15 cellular contexts compared by ENCODE assay signal in the genomic region with DNA sequence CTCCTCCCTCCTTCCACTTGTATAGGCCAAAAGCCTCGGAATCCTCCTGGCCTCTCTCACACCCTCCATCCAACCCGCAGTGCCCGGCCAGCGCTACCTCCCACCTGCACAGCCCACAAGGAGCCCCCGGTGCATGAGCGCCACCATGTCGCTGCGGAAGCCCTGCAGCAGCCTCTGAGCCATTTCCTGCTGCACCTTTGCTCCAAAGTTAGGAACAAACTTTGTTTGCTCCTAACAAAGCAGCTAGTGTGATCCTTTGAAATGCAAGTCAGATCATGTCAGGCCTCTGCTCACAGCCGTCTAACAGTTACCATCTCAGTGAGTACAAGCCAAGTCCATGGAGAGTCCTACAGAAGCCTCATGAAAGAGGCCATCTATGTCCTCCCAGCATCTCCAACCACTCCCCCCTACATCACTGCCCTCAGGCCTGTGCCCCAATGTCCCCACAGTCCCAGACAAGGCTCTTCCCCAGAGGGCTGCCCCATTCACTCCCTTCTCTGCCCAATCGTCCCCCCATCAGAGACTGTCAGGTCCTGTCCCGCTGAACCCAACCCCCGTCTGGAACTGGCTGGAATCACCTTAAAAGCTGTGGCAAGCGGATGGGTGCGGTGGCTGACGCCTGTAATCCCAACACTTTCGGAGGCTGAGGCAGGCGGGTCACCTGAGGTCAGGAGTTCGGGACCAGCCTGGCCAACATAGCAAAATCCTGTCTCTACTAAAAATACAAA. TPM values are rescaled to one million over a fixed set of nuclear protein-coding genes. Genes with fewer than 3 reads are reported as not detected.
A peak's percentile ranks its signal among the peaks of the same experiment; 100 is the strongest.
DNase-seq lines count a peak whose midpoint lies in the region; ATAC-seq and TF ChIP-seq lines count a peak whose summit lies in the region.
"Had no signal": no experiment of that assay in that cellular context is flagged by ENCODE, and none has a peak within 500 bp of the region (broad histone marks: within the 10 kb centered on the region; RNA-seq: fewer than 3 reads in every experiment).

No MANE protein-coding gene starts in this region.

- POLR2A ChIA-PET in naive thymus-derived CD4-positive, alpha-beta T cell (lab: Charles Lee): interaction anchor here (0.6 to 0.7 kb wide), 2 partner anchors 19 to 235 kb away, joined by 5 read pairs; no protein-coding TSS in a partner anchor

- H3K27me3 Mint-ChIP-seq in naive thymus-derived CD4-positive, alpha-beta T cell: no peaks in the 10 kb centered on the region
- H3K27me3 Mint-ChIP-seq in type B pancreatic cell: no peaks in the 10 kb centered on the region
- H3K27me3 Mint-ChIP-seq: activated CD4-positive, alpha-beta T cell treated with anti-CD3 and anti-CD28 coated beads for 36 hours; natural killer cell treated with Interleukin-12 subunit alpha and Interleukin-12 subunit beta and Interleukin-15 and Interleukin-18, amount 100 ng/mL, for 72 hours had no signal

- no peaks in the 10 kb centered on the region for H3K9me3 Mint-ChIP-seq in activated naive CD4-positive, alpha-beta T cell treated with anti-CD3 and anti-CD28 coated beads, Interleukin-2, amount 50 U/mL, for 72 hours
- no peaks in the 10 kb centered on the region for H3K9me3 Mint-ChIP-seq in naive thymus-derived CD4-positive, alpha-beta T cell
- no peaks in the 10 kb centered on the region for H3K9me3 Mint-ChIP-seq in type B pancreatic cell
- H3K9me3 Mint-ChIP-seq: HFFc6; natural killer cell treated with Interleukin-12 subunit alpha and Interleukin-12 subunit beta and Interleukin-15 and Interleukin-18, amount 100 ng/mL, for 72 hours had no signal

- peaks cover 27 to 51% (median 31%) of the 10 kb centered on the region in 7 donors for H3K4me1 Mint-ChIP-seq in naive thymus-derived CD4-positive, alpha-beta T cell
- peaks cover 34% of the 10 kb centered on the region for H3K4me1 Mint-ChIP-seq in type B pancreatic cell (ENCODE audit: unreplicated experiment)

- no peak overlapping the region for H3K4me3 ChIP-seq in naive thymus-derived CD4-positive, alpha-beta T cell (ENCODE audit: low read length)
- H3K4me3 ChIP-seq in left lung: no peak overlapping the region
- H3K4me3 ChIP-seq: body of pancreas, heart right ventricle had no signal

- peaks cover 0 to 5% of the 10 kb centered on the region in 2 donors for H3K36me3 Mint-ChIP-seq in activated naive CD4-positive, alpha-beta T cell treated with anti-CD3 and anti-CD28 coated beads, Interleukin-2, amount 50 U/mL, for 72 hours
- H3K36me3 Mint-ChIP-seq in naive thymus-derived CD4-positive, alpha-beta T cell: peaks cover 0 to 4% (median 0%) of the 10 kb centered on the region in 5 donors
- peaks cover 7% of the 10 kb centered on the region for H3K36me3 Mint-ChIP-seq in type B pancreatic cell
- H3K36me3 Mint-ChIP-seq: natural killer cell treated with Interleukin-12 subunit alpha and Interleukin-12 subunit beta and Interleukin-15 and Interleukin-18, amount 100 ng/mL, for 72 hours had no signal

- H3K9me3 ChIP-seq in naive thymus-derived CD4-positive, alpha-beta T cell (ENCODE audit: control insufficient read depth in 2 of 3, low read length in 3 of 3): no peaks in the 10 kb centered on the region
- no peaks in the 10 kb centered on the region for H3K9me3 ChIP-seq in left lung
- H3K9me3 ChIP-seq: body of pancreas, heart right ventricle had no signal

- intact Hi-C loops in naive thymus-derived CD4-positive, alpha-beta T cell (cut with micrococcal nuclease): no loop called here
- intact Hi-C loops in left lung (cut with DNase I): no loop called here

- H3K4me1 ChIP-seq in naive thymus-derived CD4-positive, alpha-beta T cell (ENCODE audit: control insufficient read depth in 2 of 2, insufficient read depth in 2 of 2, low read length in 2 of 2): peaks cover under 1 to 5% of the 10 kb centered on the region in 2 donors
- peaks cover 4 to 14% of the 10 kb centered on the region in 2 donors for H3K4me1 ChIP-seq in left lung

- no peak for ATAC-seq in activated naive CD4-positive, alpha-beta T cell treated with anti-CD3 and anti-CD28 coated beads, Interleukin-2, amount 50 U/mL, for 72 hours
- ATAC-seq in naive thymus-derived CD4-positive, alpha-beta T cell: no peak
- ATAC-seq in GM18867 (IDR thresholded peaks at IDR 0.05; ENCODE audit: unreplicated experiment): no peak
- no peak for ATAC-seq in left lung
- ATAC-seq in HG03565 (IDR thresholded peaks at IDR 0.05; ENCODE audit: unreplicated experiment): no peak
- ATAC-seq: body of pancreas, left colon had no signal

- H3K27ac ChIP-seq in caudate nucleus (ENCODE audit: low read depth, low read length): peak overlapping the region; percentile 4
- H3K27ac ChIP-seq in naive thymus-derived CD4-positive, alpha-beta T cell (ENCODE audit: low read depth, low read length): no peak overlapping the region
- no peak overlapping the region for H3K27ac ChIP-seq in left lung
- H3K27ac ChIP-seq: body of pancreas had no signal

- peak overlapping the region; percentile 37 to 45 for H3K27ac Mint-ChIP-seq in activated naive CD4-positive, alpha-beta T cell treated with anti-CD3 and anti-CD28 coated beads, Interleukin-2, amount 50 U/mL, for 72 hours
- H3K27ac Mint-ChIP-seq in naive thymus-derived CD4-positive, alpha-beta T cell: peak overlapping the region; percentile 22 to 76 (median 56)
- H3K27ac Mint-ChIP-seq in type B pancreatic cell: peak overlapping the region; percentile 52
- H3K27ac Mint-ChIP-seq: natural killer cell treated with Interleukin-12 subunit alpha and Interleukin-12 subunit beta and Interleukin-15 and Interleukin-18, amount 100 ng/mL, for 72 hours had no signal

- no peak for DNase-seq in activated naive CD4-positive, alpha-beta T cell treated with anti-CD3 and anti-CD28 coated beads, Interleukin-2, amount 50 U/mL, for 72 hours (ENCODE audit: low spot score in 2 of 2)
- no peak for DNase-seq in activated naive CD4-positive, alpha-beta T cell (lab: John Stamatoyannopoulos, UW)
- DNase-seq in caudate nucleus (lab: John Stamatoyannopoulos, UW): no peak
- no peak for DNase-seq in naive thymus-derived CD4-positive, alpha-beta T cell
- no peak for DNase-seq in type B pancreatic cell (ENCODE audit: extremely low spot score, unreplicated experiment)
- no peak for DNase-seq in left lung
- DNase-seq: activated CD4-positive, alpha-beta T cell treated with anti-CD3 and anti-CD28 coated beads for 36 hours; HFFc6; left colon; NCI-H2227 treated with DMSO at 0.1 percent for 48 hours had no signal

- H3K27me3 ChIP-seq in naive thymus-derived CD4-positive, alpha-beta T cell (ENCODE audit: control insufficient read depth in 2 of 2, insufficient read depth in 2 of 2, low read length in 2 of 2): no peaks in the 10 kb centered on the region
- H3K27me3 ChIP-seq in left lung: no peaks in the 10 kb centered on the region
- H3K27me3 ChIP-seq: body of pancreas, heart right ventricle had no signal

- no peaks in the 10 kb centered on the region for H3K36me3 ChIP-seq in naive thymus-derived CD4-positive, alpha-beta T cell (ENCODE audit: control insufficient read depth in 2 of 3, insufficient read depth in 3 of 3, low read length in 3 of 3)
- no peaks in the 10 kb centered on the region for H3K36me3 ChIP-seq in left lung

- H3K4me3 Mint-ChIP-seq in naive thymus-derived CD4-positive, alpha-beta T cell: peak overlapping the region in 8 of 10 donors; percentile 6 to 75 (median 50)
- no peak overlapping the region for H3K4me3 Mint-ChIP-seq in type B pancreatic cell
- H3K4me3 Mint-ChIP-seq: activated CD4-positive, alpha-beta T cell treated with anti-CD3 and anti-CD28 coated beads for 36 hours; HFFc6; natural killer cell treated with Interleukin-12 subunit alpha and Interleukin-12 subunit beta and Interleukin-15 and Interleukin-18, amount 100 ng/mL, for 72 hours had no signal

- TF ChIP-seq CTCF in type B pancreatic cell (conservative IDR thresholded peaks at IDR 0.05) (no peak), left lung (IDR thresholded peaks at IDR 0.05) (no peak)

- CTCF ChIA-PET in naive thymus-derived CD4-positive, alpha-beta T cell (lab: Charles Lee): no interaction called here

RNA-seq across cellular contexts. Expression of gene DCAKD, which starts 7.5 kb away (rescaled TPM):
- 10 to 100 TPM; 38.9 to 93.4 TPM for total RNA-seq in activated naive CD4-positive, alpha-beta T cell treated with anti-CD3 and anti-CD28 coated beads, Interleukin-2, amount 50 U/mL, for 72 hours
- total RNA-seq in naive thymus-derived CD4-positive, alpha-beta T cell: 10 to 100 TPM; 14.2 to 36.8 (median 29.8) TPM
- polyA plus RNA-seq in naive thymus-derived CD4-positive, alpha-beta T cell: 10 to 100 TPM; 16.9 to 27.6 TPM
- 40.3 and 57.5 TPM in 2 replicates for total RNA-seq in type B pancreatic cell (ENCODE audit: low replicate concordance)
- 10 to 100 TPM; 20.5 to 30.8 TPM for total RNA-seq in left lung

RNA-seq across cellular contexts. Expression of gene NMT1, which starts 17.1 kb away (rescaled TPM):
- 100 to 1,000 TPM; 130 to 270 TPM for total RNA-seq in activated naive CD4-positive, alpha-beta T cell treated with anti-CD3 and anti-CD28 coated beads, Interleukin-2, amount 50 U/mL, for 72 hours
- 100 to 1,000 TPM in 3 of 5 experiments, 10 to 100 TPM in 2; 59.5 to 136 (median 121) TPM for total RNA-seq in naive thymus-derived CD4-positive, alpha-beta T cell
- polyA plus RNA-seq in naive thymus-derived CD4-positive, alpha-beta T cell: 10 to 100 TPM; 37.5 to 64.1 TPM
- 97.0 and 98.8 TPM in 2 replicates for total RNA-seq in type B pancreatic cell (ENCODE audit: low replicate concordance)
- total RNA-seq in left lung: 100 to 1,000 TPM; 123 to 129 TPM
